Comparison of ENCODE assay signal across 1 cellular context in the genomic region with DNA sequence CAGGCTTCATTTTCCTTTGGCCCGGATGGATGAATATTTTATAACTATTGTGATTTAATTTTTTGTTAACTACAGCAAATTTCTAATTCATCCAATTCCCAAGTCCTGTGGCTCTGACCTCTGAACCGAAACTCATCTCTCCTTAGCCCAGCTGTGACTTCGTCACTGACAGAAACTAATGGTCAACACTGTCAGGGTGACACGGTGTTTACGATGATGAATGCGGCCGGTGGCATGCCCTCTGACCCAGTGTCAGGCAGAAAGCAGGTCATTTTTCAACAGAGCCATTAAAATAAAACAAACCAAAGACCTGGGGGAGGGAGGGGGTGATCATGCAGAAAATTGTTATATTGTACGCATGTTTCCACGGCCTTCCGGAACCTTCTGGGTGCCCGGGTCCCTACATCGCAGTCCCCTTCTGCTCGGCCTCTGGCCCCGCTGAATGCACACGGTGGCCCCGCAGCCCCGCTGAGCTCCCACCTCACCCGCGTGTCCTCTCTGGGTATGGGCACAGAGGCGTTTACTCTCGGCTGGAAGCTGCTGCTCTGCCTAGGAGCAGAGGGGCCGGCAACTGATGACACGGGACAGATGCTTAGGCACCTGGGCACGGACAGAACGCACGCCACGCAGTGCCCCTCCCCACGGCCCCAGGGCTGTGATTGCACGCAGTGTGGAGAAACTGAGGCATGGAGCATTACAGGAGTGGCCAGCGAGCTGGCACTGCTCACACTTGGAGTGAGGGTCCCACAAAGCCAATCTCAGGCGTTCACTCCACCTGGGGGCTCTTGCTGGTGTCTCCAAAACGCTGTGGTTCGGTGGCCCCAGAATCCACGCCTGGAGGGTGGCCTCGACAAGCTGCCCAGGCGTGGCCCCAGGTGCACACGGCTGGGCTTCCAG.
TF ChIP-seq lines count a peak whose summit lies in the region.

No MANE protein-coding gene starts in this region.

TF ChIP-seq in HepG2, 621 proteins besides CTCF, POLR2A, EP300 and RAD21 (continued from another document and continues in another):
- TF ChIP-seq, protein P1, sequence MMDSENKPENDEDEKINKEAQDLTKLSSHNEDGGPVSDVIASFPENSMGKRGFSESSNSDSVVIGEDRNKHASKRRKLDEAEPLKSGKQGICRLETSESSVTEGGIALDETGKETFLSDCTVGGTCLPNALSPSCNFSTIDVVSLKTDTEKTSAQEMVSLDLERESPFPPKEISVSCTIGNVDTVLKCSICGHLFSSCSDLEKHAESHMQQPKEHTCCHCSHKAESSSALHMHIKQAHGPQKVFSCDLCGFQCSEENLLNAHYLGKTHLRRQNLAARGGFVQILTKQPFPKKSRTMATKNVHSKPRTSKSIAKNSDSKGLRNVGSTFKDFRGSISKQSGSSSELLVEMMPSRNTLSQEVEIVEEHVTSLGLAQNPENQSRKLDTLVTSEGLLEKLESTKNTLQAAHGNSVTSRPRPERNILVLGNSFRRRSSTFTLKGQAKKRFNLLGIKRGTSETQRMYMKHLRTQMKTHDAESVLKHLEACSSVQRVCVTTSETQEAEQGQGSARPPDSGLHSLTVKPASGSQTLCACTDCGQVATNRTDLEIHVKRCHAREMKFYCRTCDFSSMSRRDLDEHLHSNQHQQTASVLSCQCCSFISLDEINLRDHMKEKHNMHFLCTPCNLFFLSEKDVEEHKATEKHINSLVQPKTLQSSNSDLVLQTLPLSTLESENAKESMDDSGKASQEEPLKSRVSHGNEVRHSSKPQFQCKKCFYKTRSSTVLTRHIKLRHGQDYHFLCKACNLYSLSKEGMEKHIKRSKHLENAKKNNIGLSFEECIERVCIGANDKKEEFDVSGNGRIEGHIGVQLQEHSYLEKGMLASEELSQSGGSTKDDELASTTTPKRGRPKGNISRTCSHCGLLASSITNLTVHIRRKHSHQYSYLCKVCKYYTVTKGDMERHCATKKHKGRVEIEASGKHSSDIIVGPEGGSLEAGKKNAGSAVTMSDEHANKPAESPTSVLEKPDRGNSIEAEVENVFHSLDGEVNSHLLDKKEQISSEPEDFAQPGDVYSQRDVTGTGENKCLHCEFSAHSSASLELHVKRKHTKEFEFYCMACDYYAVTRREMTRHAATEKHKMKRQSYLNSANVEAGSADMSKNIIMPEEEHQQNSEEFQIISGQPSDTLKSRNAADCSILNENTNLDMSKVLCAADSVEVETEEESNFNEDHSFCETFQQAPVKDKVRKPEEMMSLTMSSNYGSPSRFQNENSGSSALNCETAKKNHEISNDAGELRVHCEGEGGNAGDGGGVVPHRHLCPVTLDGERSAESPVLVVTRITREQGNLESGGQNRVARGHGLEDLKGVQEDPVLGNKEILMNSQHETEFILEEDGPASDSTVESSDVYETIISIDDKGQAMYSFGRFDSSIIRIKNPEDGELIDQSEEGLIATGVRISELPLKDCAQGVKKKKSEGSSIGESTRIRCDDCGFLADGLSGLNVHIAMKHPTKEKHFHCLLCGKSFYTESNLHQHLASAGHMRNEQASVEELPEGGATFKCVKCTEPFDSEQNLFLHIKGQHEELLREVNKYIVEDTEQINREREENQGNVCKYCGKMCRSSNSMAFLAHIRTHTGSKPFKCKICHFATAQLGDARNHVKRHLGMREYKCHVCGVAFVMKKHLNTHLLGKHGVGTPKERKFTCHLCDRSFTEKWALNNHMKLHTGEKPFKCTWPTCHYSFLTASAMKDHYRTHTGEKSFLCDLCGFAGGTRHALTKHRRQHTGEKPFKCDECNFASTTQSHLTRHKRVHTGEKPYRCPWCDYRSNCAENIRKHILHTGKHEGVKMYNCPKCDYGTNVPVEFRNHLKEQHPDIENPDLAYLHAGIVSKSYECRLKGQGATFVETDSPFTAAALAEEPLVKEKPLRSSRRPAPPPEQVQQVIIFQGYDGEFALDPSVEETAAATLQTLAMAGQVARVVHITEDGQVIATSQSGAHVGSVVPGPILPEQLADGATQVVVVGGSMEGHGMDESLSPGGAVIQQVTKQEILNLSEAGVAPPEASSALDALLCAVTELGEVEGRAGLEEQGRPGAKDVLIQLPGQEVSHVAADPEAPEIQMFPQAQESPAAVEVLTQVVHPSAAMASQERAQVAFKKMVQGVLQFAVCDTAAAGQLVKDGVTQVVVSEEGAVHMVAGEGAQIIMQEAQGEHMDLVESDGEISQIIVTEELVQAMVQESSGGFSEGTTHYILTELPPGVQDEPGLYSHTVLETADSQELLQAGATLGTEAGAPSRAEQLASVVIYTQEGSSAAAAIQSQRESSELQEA (CRISPR knock-in tag; IDR thresholded peaks at IDR 0.05; ENCODE audit: not compliant biosample characterization): no peak
- TF ChIP-seq HNF4A (CRISPR knock-in tag; IDR thresholded peaks at IDR 0.05): peak; percentile 26; the same call in 1 of the 2 replicates
- no peak for TF ChIP-seq ARID2 (CRISPR knock-in tag; IDR thresholded peaks at IDR 0.05; ENCODE audit: borderline replicate concordance)
- TF ChIP-seq NCOR1 (IDR thresholded peaks at IDR 0.05; ENCODE audit: borderline replicate concordance, low read length): no peak; the same call in 1 of the 2 replicates
- TF ChIP-seq, protein P2, sequence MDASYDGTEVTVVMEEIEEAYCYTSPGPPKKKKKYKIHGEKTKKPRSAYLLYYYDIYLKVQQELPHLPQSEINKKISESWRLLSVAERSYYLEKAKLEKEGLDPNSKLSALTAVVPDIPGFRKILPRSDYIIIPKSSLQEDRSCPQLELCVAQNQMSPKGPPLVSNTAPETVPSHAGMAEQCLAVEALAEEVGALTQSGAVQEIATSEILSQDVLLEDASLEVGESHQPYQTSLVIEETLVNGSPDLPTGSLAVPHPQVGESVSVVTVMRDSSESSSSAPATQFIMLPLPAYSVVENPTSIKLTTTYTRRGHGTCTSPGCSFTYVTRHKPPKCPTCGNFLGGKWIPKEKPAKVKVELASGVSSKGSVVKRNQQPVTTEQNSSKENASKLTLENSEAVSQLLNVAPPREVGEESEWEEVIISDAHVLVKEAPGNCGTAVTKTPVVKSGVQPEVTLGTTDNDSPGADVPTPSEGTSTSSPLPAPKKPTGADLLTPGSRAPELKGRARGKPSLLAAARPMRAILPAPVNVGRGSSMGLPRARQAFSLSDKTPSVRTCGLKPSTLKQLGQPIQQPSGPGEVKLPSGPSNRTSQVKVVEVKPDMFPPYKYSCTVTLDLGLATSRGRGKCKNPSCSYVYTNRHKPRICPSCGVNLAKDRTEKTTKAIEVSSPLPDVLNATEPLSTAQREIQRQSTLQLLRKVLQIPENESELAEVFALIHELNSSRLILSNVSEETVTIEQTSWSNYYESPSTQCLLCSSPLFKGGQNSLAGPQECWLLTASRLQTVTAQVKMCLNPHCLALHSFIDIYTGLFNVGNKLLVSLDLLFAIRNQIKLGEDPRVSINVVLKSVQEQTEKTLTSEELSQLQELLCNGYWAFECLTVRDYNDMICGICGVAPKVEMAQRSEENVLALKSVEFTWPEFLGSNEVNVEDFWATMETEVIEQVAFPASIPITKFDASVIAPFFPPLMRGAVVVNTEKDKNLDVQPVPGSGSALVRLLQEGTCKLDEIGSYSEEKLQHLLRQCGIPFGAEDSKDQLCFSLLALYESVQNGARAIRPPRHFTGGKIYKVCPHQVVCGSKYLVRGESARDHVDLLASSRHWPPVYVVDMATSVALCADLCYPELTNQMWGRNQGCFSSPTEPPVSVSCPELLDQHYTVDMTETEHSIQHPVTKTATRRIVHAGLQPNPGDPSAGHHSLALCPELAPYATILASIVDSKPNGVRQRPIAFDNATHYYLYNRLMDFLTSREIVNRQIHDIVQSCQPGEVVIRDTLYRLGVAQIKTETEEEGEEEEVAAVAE (CRISPR knock-in tag; IDR thresholded peaks at IDR 0.05; ENCODE audit: borderline replicate concordance): no peak
- TF ChIP-seq, protein P3, sequence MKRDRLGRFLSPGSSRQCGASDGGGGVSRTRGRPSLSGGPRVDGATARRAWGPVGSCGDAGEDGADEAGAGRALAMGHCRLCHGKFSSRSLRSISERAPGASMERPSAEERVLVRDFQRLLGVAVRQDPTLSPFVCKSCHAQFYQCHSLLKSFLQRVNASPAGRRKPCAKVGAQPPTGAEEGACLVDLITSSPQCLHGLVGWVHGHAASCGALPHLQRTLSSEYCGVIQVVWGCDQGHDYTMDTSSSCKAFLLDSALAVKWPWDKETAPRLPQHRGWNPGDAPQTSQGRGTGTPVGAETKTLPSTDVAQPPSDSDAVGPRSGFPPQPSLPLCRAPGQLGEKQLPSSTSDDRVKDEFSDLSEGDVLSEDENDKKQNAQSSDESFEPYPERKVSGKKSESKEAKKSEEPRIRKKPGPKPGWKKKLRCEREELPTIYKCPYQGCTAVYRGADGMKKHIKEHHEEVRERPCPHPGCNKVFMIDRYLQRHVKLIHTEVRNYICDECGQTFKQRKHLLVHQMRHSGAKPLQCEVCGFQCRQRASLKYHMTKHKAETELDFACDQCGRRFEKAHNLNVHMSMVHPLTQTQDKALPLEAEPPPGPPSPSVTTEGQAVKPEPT (CRISPR knock-in tag; IDR thresholded peaks at IDR 0.05; ENCODE audit: low read depth): no peak
- TF ChIP-seq, protein P4, sequence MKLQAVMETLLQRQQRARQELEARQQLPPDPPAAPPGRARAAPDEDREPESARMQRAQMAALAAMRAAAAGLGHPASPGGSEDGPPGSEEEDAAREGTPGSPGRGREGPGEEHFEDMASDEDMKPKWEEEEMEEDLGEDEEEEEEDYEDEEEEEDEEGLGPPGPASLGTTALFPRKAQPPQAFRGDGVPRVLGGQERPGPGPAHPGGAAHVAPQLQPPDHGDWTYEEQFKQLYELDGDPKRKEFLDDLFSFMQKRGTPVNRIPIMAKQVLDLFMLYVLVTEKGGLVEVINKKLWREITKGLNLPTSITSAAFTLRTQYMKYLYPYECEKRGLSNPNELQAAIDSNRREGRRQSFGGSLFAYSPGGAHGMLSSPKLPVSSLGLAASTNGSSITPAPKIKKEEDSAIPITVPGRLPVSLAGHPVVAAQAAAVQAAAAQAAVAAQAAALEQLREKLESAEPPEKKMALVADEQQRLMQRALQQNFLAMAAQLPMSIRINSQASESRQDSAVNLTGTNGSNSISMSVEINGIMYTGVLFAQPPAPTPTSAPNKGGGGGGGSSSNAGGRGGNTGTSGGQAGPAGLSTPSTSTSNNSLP (IDR thresholded peaks at IDR 0.05; ENCODE audit: low read depth, low read length): no peak
- no peak for TF ChIP-seq MBD4 (IDR thresholded peaks at IDR 0.05; ENCODE audit: borderline replicate concordance, low read length)
- TF ChIP-seq RAD51 (IDR thresholded peaks at IDR 0.05; ENCODE audit: borderline replicate concordance): no peak
- no peak for TF ChIP-seq SKIL (CRISPR knock-in tag; IDR thresholded peaks at IDR 0.05; ENCODE audit: borderline replicate concordance)
- TF ChIP-seq NR2F1 (CRISPR knock-in tag; IDR thresholded peaks at IDR 0.05): peak; percentile 48 to 78; a peak in 3 of 4 replicates
- TF ChIP-seq FIP1L1 (IDR thresholded peaks at IDR 0.05; ENCODE audit: borderline replicate concordance, insufficient read depth, low read depth, low read length): no peak
- peak; percentile 43 for TF ChIP-seq MAFF (IDR thresholded peaks at IDR 0.05; ENCODE audit: low read depth, low read length)
- TF ChIP-seq GRHL1 (CRISPR knock-in tag; conservative IDR thresholded peaks at IDR 0.05): no peak
- TF ChIP-seq, protein P5, sequence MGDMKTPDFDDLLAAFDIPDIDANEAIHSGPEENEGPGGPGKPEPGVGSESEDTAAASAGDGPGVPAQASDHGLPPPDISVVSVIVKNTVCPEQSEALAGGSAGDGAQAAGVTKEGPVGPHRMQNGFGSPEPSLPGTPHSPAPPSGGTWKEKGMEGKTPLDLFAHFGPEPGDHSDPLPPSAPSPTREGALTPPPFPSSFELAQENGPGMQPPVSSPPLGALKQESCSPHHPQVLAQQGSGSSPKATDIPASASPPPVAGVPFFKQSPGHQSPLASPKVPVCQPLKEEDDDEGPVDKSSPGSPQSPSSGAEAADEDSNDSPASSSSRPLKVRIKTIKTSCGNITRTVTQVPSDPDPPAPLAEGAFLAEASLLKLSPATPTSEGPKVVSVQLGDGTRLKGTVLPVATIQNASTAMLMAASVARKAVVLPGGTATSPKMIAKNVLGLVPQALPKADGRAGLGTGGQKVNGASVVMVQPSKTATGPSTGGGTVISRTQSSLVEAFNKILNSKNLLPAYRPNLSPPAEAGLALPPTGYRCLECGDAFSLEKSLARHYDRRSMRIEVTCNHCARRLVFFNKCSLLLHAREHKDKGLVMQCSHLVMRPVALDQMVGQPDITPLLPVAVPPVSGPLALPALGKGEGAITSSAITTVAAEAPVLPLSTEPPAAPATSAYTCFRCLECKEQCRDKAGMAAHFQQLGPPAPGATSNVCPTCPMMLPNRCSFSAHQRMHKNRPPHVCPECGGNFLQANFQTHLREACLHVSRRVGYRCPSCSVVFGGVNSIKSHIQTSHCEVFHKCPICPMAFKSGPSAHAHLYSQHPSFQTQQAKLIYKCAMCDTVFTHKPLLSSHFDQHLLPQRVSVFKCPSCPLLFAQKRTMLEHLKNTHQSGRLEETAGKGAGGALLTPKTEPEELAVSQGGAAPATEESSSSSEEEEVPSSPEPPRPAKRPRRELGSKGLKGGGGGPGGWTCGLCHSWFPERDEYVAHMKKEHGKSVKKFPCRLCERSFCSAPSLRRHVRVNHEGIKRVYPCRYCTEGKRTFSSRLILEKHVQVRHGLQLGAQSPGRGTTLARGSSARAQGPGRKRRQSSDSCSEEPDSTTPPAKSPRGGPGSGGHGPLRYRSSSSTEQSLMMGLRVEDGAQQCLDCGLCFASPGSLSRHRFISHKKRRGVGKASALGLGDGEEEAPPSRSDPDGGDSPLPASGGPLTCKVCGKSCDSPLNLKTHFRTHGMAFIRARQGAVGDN (CRISPR knock-in tag; IDR thresholded peaks at IDR 0.05): peak; percentile 43
- TF ChIP-seq, protein P6, sequence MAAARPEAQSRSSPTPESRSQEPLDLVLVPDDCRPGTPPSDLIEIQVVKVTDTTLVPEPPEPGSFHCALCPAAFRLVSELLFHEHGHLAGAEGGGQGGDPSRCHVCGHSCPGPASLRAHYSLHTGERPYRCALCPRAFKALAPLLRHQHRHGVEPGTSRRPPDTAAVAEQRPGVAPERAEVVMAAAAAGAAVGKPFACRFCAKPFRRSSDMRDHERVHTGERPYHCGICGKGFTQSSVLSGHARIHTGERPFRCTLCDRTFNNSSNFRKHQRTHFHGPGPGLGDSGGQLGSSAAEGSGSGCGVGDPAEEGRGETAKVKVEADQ (CRISPR knock-in tag; IDR thresholded peaks at IDR 0.05; ENCODE audit: borderline replicate concordance): no peak
- no peak for TF ChIP-seq ISL2 (CRISPR knock-in tag; IDR thresholded peaks at IDR 0.05)
